In genomic region chr11:13140028-13140870, GRCh38 we compare ENCODE assay signal across 9 cellular contexts.
DNase-seq lines count a peak whose midpoint lies in the region; ATAC-seq and TF ChIP-seq lines count a peak whose summit lies in the region.
"Had no signal": no experiment of that assay in that cellular context is flagged by ENCODE, and none has a peak within 500 bp of the region (broad histone marks: within the 10 kb centered on the region; RNA-seq: fewer than 3 reads in every experiment).

No MANE protein-coding gene starts in this region.

- intact Hi-C loops in Calu3 (cut with micrococcal nuclease; ENCODE audit: unreplicated experiment) = loop anchor here (5.0 kb wide), 1 partner anchor 43 kb away; no protein-coding TSS in a partner anchor
- intact Hi-C loops in tibial artery (cut with DNase I; ENCODE audit: low total_unique reads) = no loop called here

- H3K36me3 ChIP-seq in tibial artery = no peaks in the 10 kb centered on the region

- peaks cover 0 to 3% of the 10 kb centered on the region in 2 donors for H3K27me3 ChIP-seq in tibial artery

- no peak overlapping the region for H3K27ac ChIP-seq in tibial artery

- peaks cover 10% of the 10 kb centered on the region for H3K36me3 Mint-ChIP-seq in Calu3 (ENCODE audit: insufficient read depth, unreplicated experiment)
- H3K36me3 Mint-ChIP-seq: activated naive CD4-positive, alpha-beta T cell treated with anti-CD3 and anti-CD28 coated beads, Interleukin-2, amount 50 U/mL, for 24 hours had no signal

- TF ChIP-seq CTCF in Calu3 (IDR thresholded peaks at IDR 0.05; ENCODE audit: unreplicated experiment) (no peak), tibial artery (IDR thresholded peaks at IDR 0.05) (no peak)

- H3K4me3 Mint-ChIP-seq in Calu3 (ENCODE audit: low read depth, unreplicated experiment) = peak overlapping the region; percentile 14
- H3K4me3 Mint-ChIP-seq: activated naive CD4-positive, alpha-beta T cell treated with anti-CD3 and anti-CD28 coated beads, Interleukin-2, amount 50 U/mL, for 24 hours had no signal

- no peaks in the 10 kb centered on the region for H3K27me3 Mint-ChIP-seq in Calu3 (ENCODE audit: unreplicated experiment)

- no peaks in the 10 kb centered on the region for H3K4me1 ChIP-seq in tibial artery

- ATAC-seq in GM21528 (IDR thresholded peaks at IDR 0.05; ENCODE audit: low FRiP score, unreplicated experiment) (peak; percentile 89), esophagus mucosa (peak; percentile 57)

- no peak overlapping the region for H3K4me3 ChIP-seq in tibial artery

- peak overlapping the region; percentile 79 for H3K27ac Mint-ChIP-seq in Calu3 (ENCODE audit: unreplicated experiment)
- H3K27ac Mint-ChIP-seq: activated naive CD4-positive, alpha-beta T cell treated with anti-CD3 and anti-CD28 coated beads, Interleukin-2, amount 50 U/mL, for 24 hours had no signal

- no TSS peak for BruUV-seq in Calu3 (replicated peaks; lab: Mats Ljungman, UMichigan)

- CTCF ChIA-PET in Calu3 (lab: Charles Lee) = no interaction called here

- no peaks in the 10 kb centered on the region for H3K9me3 ChIP-seq in tibial artery

- H3K4me1 Mint-ChIP-seq in Calu3 (ENCODE audit: low read depth, unreplicated experiment) = peaks cover 91% of the 10 kb centered on the region
- H3K4me1 Mint-ChIP-seq: activated naive CD4-positive, alpha-beta T cell treated with anti-CD3 and anti-CD28 coated beads, Interleukin-2, amount 50 U/mL, for 24 hours had no signal

- DNase-seq in Calu3 (peak; percentile 80), LoVo (ENCODE audit: low spot score) (peak; percentile 90), tibial artery (no peak), activated T-cell treated with anti-CD3 and anti-CD28 coated beads for 4 hours (no peak)
- DNase-seq in activated CD8-positive, alpha-beta memory T cell treated with anti-CD3 and anti-CD28 coated beads, Interleukin-2, amount 50 U/mL, for 48 hours = no peak
- DNase-seq in stimulated activated CD4-positive, alpha-beta T cell treated with anti-CD3 and anti-CD28 coated beads, Interleukin-15, amount 100 ng/mL, for 24 hours = no peak

- H3K9me3 Mint-ChIP-seq in Calu3 (ENCODE audit: low read depth, unreplicated experiment) = no peaks in the 10 kb centered on the region
- H3K9me3 Mint-ChIP-seq: activated naive CD4-positive, alpha-beta T cell treated with anti-CD3 and anti-CD28 coated beads, Interleukin-2, amount 50 U/mL, for 24 hours had no signal

Comparison
In these comparisons a context has a peak if more than half of its experiments do, and no peak if none do; other contexts are left out.
1. DNase-seq: peak in Calu3 (single experiment) and LoVo (single experiment); none in tibial artery (0 of 2), activated T-cell treated with anti-CD3 and anti-CD28 coated beads for 4 hours (single experiment), activated CD8-positive, alpha-beta memory T cell treated with anti-CD3 and anti-CD28 coated beads, Interleukin-2, amount 50 U/mL, for 48 hours (single experiment) and stimulated activated CD4-positive, alpha-beta T cell treated with anti-CD3 and anti-CD28 coated beads, Interleukin-15, amount 100 ng/mL, for 24 hours (single experiment).